1 cellular context compared by ENCODE assay signal in the genomic region with DNA sequence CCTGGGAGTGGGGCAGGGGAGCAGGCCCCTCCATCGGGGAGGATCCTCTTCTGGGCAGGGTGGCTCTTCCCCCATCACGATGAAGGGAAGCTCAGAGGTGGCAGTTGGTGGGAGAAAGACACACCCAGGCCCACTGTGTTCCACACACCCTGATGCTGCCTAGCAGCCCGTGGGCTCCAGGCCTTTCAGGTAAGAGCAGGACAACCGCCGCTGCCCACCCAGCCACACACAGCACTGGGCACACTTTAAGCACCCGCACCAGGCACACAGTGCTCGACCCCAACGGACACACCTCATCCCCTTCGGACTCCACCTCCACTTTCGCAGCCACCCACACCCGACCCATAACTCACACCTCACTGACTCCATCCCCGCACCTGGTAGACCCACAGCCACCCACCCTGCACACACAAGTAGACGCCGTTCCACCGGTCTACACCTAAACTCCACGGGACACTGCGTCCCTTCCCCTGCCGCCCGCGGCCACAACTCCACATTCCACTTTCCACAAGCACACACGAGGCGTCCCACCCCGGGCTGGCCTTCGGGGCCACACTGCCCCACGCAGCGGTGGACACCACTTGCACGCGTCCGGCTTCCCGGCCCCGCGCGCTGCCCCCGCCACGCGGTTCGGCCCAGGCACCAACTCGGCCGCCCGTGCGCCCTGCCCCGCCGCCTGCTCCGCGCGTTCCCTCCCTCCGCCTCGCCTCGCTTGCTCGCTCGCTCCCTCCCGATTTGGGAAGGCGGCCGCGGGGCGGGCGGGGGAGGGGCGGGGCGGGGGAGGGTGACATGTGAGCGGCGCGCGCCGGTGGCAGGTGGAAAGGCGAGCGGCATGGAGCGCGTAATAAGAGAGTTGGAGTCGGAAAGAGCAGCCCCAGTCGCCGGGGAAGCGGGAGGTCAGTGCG.
TF ChIP-seq lines count a peak whose summit lies in the region.

A gene (plus strand): TSS at position 787 of the 905 bp plus-strand sequence. CDS start 307 bp downstream, outside the sequence.

TF ChIP-seq in neural cell, 6 proteins besides CTCF, POLR2A, EP300 and RAD21 (continued from another document):
- TF ChIP-seq, protein P1, sequence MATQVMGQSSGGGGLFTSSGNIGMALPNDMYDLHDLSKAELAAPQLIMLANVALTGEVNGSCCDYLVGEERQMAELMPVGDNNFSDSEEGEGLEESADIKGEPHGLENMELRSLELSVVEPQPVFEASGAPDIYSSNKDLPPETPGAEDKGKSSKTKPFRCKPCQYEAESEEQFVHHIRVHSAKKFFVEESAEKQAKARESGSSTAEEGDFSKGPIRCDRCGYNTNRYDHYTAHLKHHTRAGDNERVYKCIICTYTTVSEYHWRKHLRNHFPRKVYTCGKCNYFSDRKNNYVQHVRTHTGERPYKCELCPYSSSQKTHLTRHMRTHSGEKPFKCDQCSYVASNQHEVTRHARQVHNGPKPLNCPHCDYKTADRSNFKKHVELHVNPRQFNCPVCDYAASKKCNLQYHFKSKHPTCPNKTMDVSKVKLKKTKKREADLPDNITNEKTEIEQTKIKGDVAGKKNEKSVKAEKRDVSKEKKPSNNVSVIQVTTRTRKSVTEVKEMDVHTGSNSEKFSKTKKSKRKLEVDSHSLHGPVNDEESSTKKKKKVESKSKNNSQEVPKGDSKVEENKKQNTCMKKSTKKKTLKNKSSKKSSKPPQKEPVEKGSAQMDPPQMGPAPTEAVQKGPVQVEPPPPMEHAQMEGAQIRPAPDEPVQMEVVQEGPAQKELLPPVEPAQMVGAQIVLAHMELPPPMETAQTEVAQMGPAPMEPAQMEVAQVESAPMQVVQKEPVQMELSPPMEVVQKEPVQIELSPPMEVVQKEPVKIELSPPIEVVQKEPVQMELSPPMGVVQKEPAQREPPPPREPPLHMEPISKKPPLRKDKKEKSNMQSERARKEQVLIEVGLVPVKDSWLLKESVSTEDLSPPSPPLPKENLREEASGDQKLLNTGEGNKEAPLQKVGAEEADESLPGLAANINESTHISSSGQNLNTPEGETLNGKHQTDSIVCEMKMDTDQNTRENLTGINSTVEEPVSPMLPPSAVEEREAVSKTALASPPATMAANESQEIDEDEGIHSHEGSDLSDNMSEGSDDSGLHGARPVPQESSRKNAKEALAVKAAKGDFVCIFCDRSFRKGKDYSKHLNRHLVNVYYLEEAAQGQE (IDR thresholded peaks at IDR 0.05; ENCODE audit: borderline replicate concordance): no peak
- TF ChIP-seq TAF1 (IDR thresholded peaks at IDR 0.05; ENCODE audit: low read depth): no peak
